In genomic region chr4:175806741-175807140, GRCh38 we compare ENCODE assay signal across 21 cellular contexts. TPM values are rescaled to one million over a fixed set of nuclear protein-coding genes. Genes with fewer than 3 reads are reported as not detected.
DNase-seq lines count a peak whose midpoint lies in the region; ATAC-seq and TF ChIP-seq lines count a peak whose summit lies in the region.
"Had no signal": no experiment of that assay in that cellular context is flagged by ENCODE, and none has a peak within 500 bp of the region (broad histone marks: within the 10 kb centered on the region; RNA-seq: fewer than 3 reads in every experiment).

No MANE protein-coding gene starts in this region.

- peaks cover 25% of the 10 kb centered on the region for H3K36me3 Mint-ChIP-seq in brain
- no peaks in the 10 kb centered on the region for H3K36me3 Mint-ChIP-seq in natural killer cell treated with Interleukin-12 subunit alpha and Interleukin-12 subunit beta and Interleukin-15 and Interleukin-18, amount 100 ng/mL, for 72 hours
- H3K36me3 Mint-ChIP-seq: CD8-positive, alpha-beta memory T cell had no signal

- DNase-seq in NCI-H82 (lab: John Stamatoyannopoulos, UW) = peak; percentile 2
- no peak for DNase-seq in NCI-H82 treated with DMSO at 0.1 percent for 48 hours (lab: John Stamatoyannopoulos, UW; ENCODE audit: unreplicated experiment)
- DNase-seq in NCI-H446 treated with DMSO at 0.1 percent for 48 hours (lab: John Stamatoyannopoulos, UW) = peak; percentile 63
- peak; percentile 40 for DNase-seq in superior temporal gyrus (ENCODE audit: extremely low spot score)
- DNase-seq in natural killer cell treated with Interleukin-12 subunit alpha and Interleukin-12 subunit beta and Interleukin-15 and Interleukin-18, amount 100 ng/mL, for 72 hours (ENCODE audit: low spot score) = no peak
- no peak for DNase-seq in activated naive CD4-positive, alpha-beta T cell treated with Interleukin-2 at 50 U/mL for 16 hours
- DNase-seq: CD8-positive, alpha-beta memory T cell; DMS53; GF-D8; GOT3; KG1; NCI-H1105; NCI-H146; NCI-H2029 treated with DMSO at 0.1 percent for 48 hours; NCI-H526; Right ventricle myocardium superior; SW 1271 had no signal

- peaks cover 76% of the 10 kb centered on the region for H3K4me1 Mint-ChIP-seq in brain
- H3K4me1 Mint-ChIP-seq in natural killer cell treated with Interleukin-12 subunit alpha and Interleukin-12 subunit beta and Interleukin-15 and Interleukin-18, amount 100 ng/mL, for 72 hours (ENCODE audit: low read depth in 2 of 2) = no peaks in the 10 kb centered on the region
- H3K4me1 Mint-ChIP-seq: CD8-positive, alpha-beta memory T cell had no signal

- H3K27ac Mint-ChIP-seq in brain = peak overlapping the region in 4 of 5 experiments; percentile 84 to 100 (median 98)
- H3K27ac Mint-ChIP-seq in natural killer cell treated with Interleukin-12 subunit alpha and Interleukin-12 subunit beta and Interleukin-15 and Interleukin-18, amount 100 ng/mL, for 72 hours = no peak overlapping the region
- H3K27ac Mint-ChIP-seq: CD8-positive, alpha-beta memory T cell had no signal

- ATAC-seq in GM19351 (IDR thresholded peaks at IDR 0.05; ENCODE audit: unreplicated experiment) = no peak
- no peak for ATAC-seq in natural killer cell treated with Interleukin-12 subunit alpha and Interleukin-12 subunit beta and Interleukin-15 and Interleukin-18, amount 100 ng/mL, for 72 hours
- ATAC-seq: HCT116 had no signal

- no peak for TF ChIP-seq CTCF in brain (conservative IDR thresholded peaks at IDR 0.05)

- H3K27me3 Mint-ChIP-seq in brain = peaks cover 15% of the 10 kb centered on the region
- H3K27me3 Mint-ChIP-seq in natural killer cell treated with Interleukin-12 subunit alpha and Interleukin-12 subunit beta and Interleukin-15 and Interleukin-18, amount 100 ng/mL, for 72 hours = no peaks in the 10 kb centered on the region
- H3K27me3 Mint-ChIP-seq: CD8-positive, alpha-beta memory T cell had no signal

- H3K9me3 Mint-ChIP-seq in brain = peaks cover 0 to 3% (median 0%) of the 10 kb centered on the region in 5 experiments
- peaks cover 6% of the 10 kb centered on the region for H3K9me3 Mint-ChIP-seq in natural killer cell treated with Interleukin-12 subunit alpha and Interleukin-12 subunit beta and Interleukin-15 and Interleukin-18, amount 100 ng/mL, for 72 hours
- H3K9me3 Mint-ChIP-seq: CD8-positive, alpha-beta memory T cell had no signal

- H3K4me3 Mint-ChIP-seq in brain = peak overlapping the region in 4 of 5 experiments; percentile 67 to 97 (median 90)
- H3K4me3 Mint-ChIP-seq in natural killer cell treated with Interleukin-12 subunit alpha and Interleukin-12 subunit beta and Interleukin-15 and Interleukin-18, amount 100 ng/mL, for 72 hours = no peak overlapping the region
- H3K4me3 Mint-ChIP-seq: CD8-positive, alpha-beta memory T cell had no signal

RNA-seq across cellular contexts. Expression of gene GPM6A, which starts 5.3 kb away (rescaled TPM):
- polyA plus RNA-seq in brain (ENCODE audit: insufficient read depth, low read depth, low replicate concordance) = 145 TPM
- not detected for total RNA-seq in natural killer cell treated with Interleukin-12 subunit alpha and Interleukin-12 subunit beta and Interleukin-15 and Interleukin-18, amount 100 ng/mL, for 72 hours
- total RNA-seq: CD8-positive, alpha-beta memory T cell had no signal
- polyA plus RNA-seq: AG04450; CD8-positive, alpha-beta memory T cell had no signal

Comparison
In these comparisons a context has a peak if more than half of its experiments do, and no peak if none do; other contexts are left out.
1. DNase-seq: peak in NCI-H82 (single experiment), NCI-H446 treated with DMSO at 0.1 percent for 48 hours (single experiment) and superior temporal gyrus (single experiment); none in NCI-H82 treated with DMSO at 0.1 percent for 48 hours (single experiment), natural killer cell treated with Interleukin-12 subunit alpha and Interleukin-12 subunit beta and Interleukin-15 and Interleukin-18, amount 100 ng/mL, for 72 hours (single experiment) and activated naive CD4-positive, alpha-beta T cell treated with Interleukin-2 at 50 U/mL for 16 hours (single experiment).
2. H3K27ac Mint-ChIP-seq: peak in brain (4 of 5); none in natural killer cell treated with Interleukin-12 subunit alpha and Interleukin-12 subunit beta and Interleukin-15 and Interleukin-18, amount 100 ng/mL, for 72 hours (0 of 2).